ENCODE assay signal across 7 cellular contexts in genomic region chr2:39437522-39438296, GRCh38. TPM values are rescaled to one million over a fixed set of nuclear protein-coding genes. Genes with fewer than 3 reads are reported as not detected.
A peak's percentile ranks its signal among the peaks of the same experiment; 100 is the strongest.
DNase-seq lines count a peak whose midpoint lies in the region; ATAC-seq and TF ChIP-seq lines count a peak whose summit lies in the region.

No MANE protein-coding gene starts in this region.

- H3K36me3 Mint-ChIP-seq in activated CD4-positive, alpha-beta T cell treated with anti-CD3 and anti-CD28 coated beads for 36 hours (ENCODE audit: low read depth) = peaks cover 7% of the 10 kb centered on the region

- peak overlapping the region; percentile 30 for H3K27ac Mint-ChIP-seq in activated CD4-positive, alpha-beta T cell treated with anti-CD3 and anti-CD28 coated beads for 36 hours

- H3K9me3 Mint-ChIP-seq in activated CD4-positive, alpha-beta T cell treated with anti-CD3 and anti-CD28 coated beads for 36 hours (ENCODE audit: low read depth) = peaks cover 5% of the 10 kb centered on the region

- ATAC-seq in GM18502 (IDR thresholded peaks at IDR 0.05; ENCODE audit: poor library complexity, unreplicated experiment) (peak; percentile 47), HG02571 (IDR thresholded peaks at IDR 0.05; ENCODE audit: unreplicated experiment) (peak; percentile 33), lung (ENCODE audit: insufficient read depth, low FRiP score) (peak; percentile 29)
- ATAC-seq in activated CD4-positive, alpha-beta T cell treated with anti-CD3 and anti-CD28 coated beads for 36 hours = peak; percentile 68

- peak overlapping the region; percentile 86 for H3K27ac ChIP-seq in duodenal mucosa (ENCODE audit: low read depth, low read length)
- H3K27ac ChIP-seq in lung (ENCODE audit: low read depth in 1 of 2, low read length in 1 of 2) = peak overlapping the region; percentile 98

- POLR2A ChIA-PET in activated CD4-positive, alpha-beta T cell treated with anti-CD3 and anti-CD28 coated beads for 36 hours (lab: Charles Lee) = interaction anchor here (0.6 kb wide), 2 partner anchors 20 to 192 kb away, joined by 3 read pairs; no protein-coding TSS in a partner anchor

- H3K9me3 ChIP-seq in duodenal mucosa (ENCODE audit: control insufficient read depth in 1 of 2, low read length in 2 of 2) = no peaks in the 10 kb centered on the region
- no peaks in the 10 kb centered on the region for H3K9me3 ChIP-seq in lung (ENCODE audit: control insufficient read depth in 2 of 2, insufficient read depth in 1 of 2, low read length in 1 of 2)

- no peaks in the 10 kb centered on the region for H3K27me3 Mint-ChIP-seq in activated CD4-positive, alpha-beta T cell treated with anti-CD3 and anti-CD28 coated beads for 36 hours

- H3K27me3 ChIP-seq in duodenal mucosa (ENCODE audit: control insufficient read depth in 1 of 2, insufficient read depth in 2 of 2, low read length in 2 of 2) (no peaks in the 10 kb centered on the region), lung (ENCODE audit: control insufficient read depth, insufficient read depth) (no peaks in the 10 kb centered on the region)

- H3K4me1 ChIP-seq in duodenal mucosa (ENCODE audit: control insufficient read depth in 1 of 2, insufficient read depth in 2 of 2, low read length in 2 of 2) (peaks cover 22 to 38% of the 10 kb centered on the region in 2 donors), lung (ENCODE audit: control insufficient read depth in 2 of 2, insufficient read depth in 2 of 2, low read length in 2 of 2) (peaks cover 6 to 29% of the 10 kb centered on the region in 2 donors)

- H3K9ac ChIP-seq in duodenal mucosa (ENCODE audit: low read depth in 1 of 2, low read length in 2 of 2) = peak overlapping the region; percentile 87 to 92

- H3K4me1 Mint-ChIP-seq in activated CD4-positive, alpha-beta T cell treated with anti-CD3 and anti-CD28 coated beads for 36 hours = peaks cover 56% of the 10 kb centered on the region

- intact Hi-C loops in activated CD4-positive, alpha-beta T cell treated with anti-CD3 and anti-CD28 coated beads for 36 hours (cut with DNase I, micrococcal nuclease) = loop anchor here (1.0 to 10.0 kb wide), 13 partner anchors 27 to 663 kb away; partner anchors contain the start of genes THUMPD2 (in 2 of the 2) and GEMIN6 (in 1 of the 2)

- peak overlapping the region; percentile 86 for H3K4me3 Mint-ChIP-seq in activated CD4-positive, alpha-beta T cell treated with anti-CD3 and anti-CD28 coated beads for 36 hours

- 4 to 10% methylated on average over 28 of the region's 28 CpGs for WGBS in lung, 2 donors

- TF ChIP-seq CTCF in lung (IDR thresholded peaks at IDR 0.05; ENCODE audit: control extremely low read depth, extremely low read depth) = no peak

- DNase-seq in NCI-H2029 (lab: John Stamatoyannopoulos, UW) (peak; percentile 13), lung (ENCODE audit: low spot score) (peak; percentile 45)
- peak; percentile 65 for DNase-seq in activated CD4-positive, alpha-beta T cell treated with anti-CD3 and anti-CD28 coated beads for 36 hours
- DNase-seq in stimulated activated naive CD4-positive, alpha-beta T cell treated with Interleukin-2 at 50 U/mL for 16 hours (lab: John Stamatoyannopoulos, UW) = peak; percentile 10

- H3K36me3 ChIP-seq in duodenal mucosa (ENCODE audit: control insufficient read depth in 1 of 2, insufficient read depth in 2 of 2, low read length in 2 of 2) = no peaks in the 10 kb centered on the region
- H3K36me3 ChIP-seq in lung (ENCODE audit: control insufficient read depth in 2 of 2, insufficient read depth in 2 of 2, low read length in 2 of 2) = no peaks in the 10 kb centered on the region

- CTCF ChIA-PET in activated CD4-positive, alpha-beta T cell treated with anti-CD3 and anti-CD28 coated beads for 36 hours (lab: Charles Lee) = interaction anchor here (0.6 to 2.6 kb wide), 7 partner anchors 26 to 151 kb away, joined by 3 to 9 read pairs (median 3); no protein-coding TSS in a partner anchor

- H3K4me3 ChIP-seq in duodenal mucosa (ENCODE audit: low read depth in 1 of 2, low read length in 2 of 2) (peak overlapping the region; percentile 80 to 85), lung (peak overlapping the region; percentile 66)

RNA-seq across cellular contexts. Expression of gene MAP4K3, which starts 0.6 kb away (rescaled TPM):
- 10 to 100 TPM in 1 of 2 experiments, 1 to 10 TPM in 1; 8.1 to 11.8 TPM for total RNA-seq in activated CD4-positive, alpha-beta T cell treated with anti-CD3 and anti-CD28 coated beads for 36 hours
- 10 to 100 TPM; 38.6 to 97.9 TPM for total RNA-seq in lung
- 10 to 100 TPM in 1 of 2 donors, 1 to 10 TPM in 1; 9.9 to 15.5 TPM for polyA plus RNA-seq in lung

Comparison
In these comparisons a context has a peak if more than half of its experiments do, and no peak if none do; other contexts are left out.
1. Peak in every context shown above with its lines: DNase-seq, ATAC-seq, H3K4me3 ChIP-seq and H3K27ac ChIP-seq.
2. DNase-seq: peak in every context shown above with its lines; median percentile 65 in activated CD4-positive, alpha-beta T cell treated with anti-CD3 and anti-CD28 coated beads for 36 hours; 45 in lung; 13 in NCI-H2029; 10 in stimulated activated naive CD4-positive, alpha-beta T cell treated with Interleukin-2 at 50 U/mL for 16 hours.